In the genomic region with DNA sequence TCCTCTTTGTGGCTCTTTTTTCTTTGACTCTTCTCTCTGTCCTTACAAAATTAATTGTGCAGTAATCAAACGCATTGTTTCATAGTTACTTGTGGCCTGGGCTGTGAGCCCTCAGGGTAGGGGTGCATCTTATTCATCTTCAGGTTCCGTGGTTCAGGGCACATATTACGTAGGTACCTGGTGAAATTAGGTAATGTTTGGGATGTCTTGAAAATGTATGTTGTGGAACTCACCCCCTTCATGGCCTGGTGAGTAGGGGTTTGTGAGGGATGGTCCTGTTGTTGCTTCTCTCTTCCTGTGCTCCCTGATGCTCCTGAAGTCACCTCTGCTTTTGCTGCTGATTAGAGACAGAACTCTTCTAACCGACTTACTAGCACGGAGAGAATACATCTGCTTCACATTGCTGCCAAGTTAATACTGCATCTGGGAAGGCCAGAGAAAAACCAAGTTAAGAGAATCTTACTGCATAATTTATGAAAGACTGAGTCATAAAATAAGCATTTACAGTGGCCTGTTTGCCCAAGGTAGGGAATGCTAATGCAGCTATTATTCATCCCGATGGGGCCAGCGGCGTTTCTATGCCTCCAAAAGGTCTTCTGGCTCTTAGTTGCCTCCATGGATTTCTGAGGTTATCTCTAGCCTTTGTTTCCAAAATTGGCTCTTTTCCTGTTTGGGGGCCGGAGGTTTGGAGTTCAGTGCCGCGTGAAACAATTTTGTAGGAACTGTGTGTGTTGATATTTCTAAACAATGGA, we compare ENCODE assay signal across 10 cellular contexts.
A peak's percentile ranks its signal among the peaks of the same experiment; 100 is the strongest.
DNase-seq lines count a peak whose midpoint lies in the region; ATAC-seq and TF ChIP-seq lines count a peak whose summit lies in the region.
"Had no signal": no experiment of that assay in that cellular context is flagged by ENCODE, and none has a peak within 500 bp of the region (broad histone marks: within the 10 kb centered on the region; RNA-seq: fewer than 3 reads in every experiment).

No MANE protein-coding gene starts in this region.

- H3K4me3 ChIP-seq in AG09309 (ENCODE audit: control insufficient read depth, low read depth, low read length): no peak overlapping the region
- peak overlapping the region; percentile 16 to 30 for H3K4me3 ChIP-seq in muscle layer of duodenum (ENCODE audit: low read depth in 1 of 2, low read length in 2 of 2)

- TF ChIP-seq CTCF in AG09309 (IDR thresholded peaks at IDR 0.05; ENCODE audit: control insufficient read depth, insufficient read depth, low read depth, low read length, missing control alignments): no peak

- peak overlapping the region; percentile 56 for H3K27ac Mint-ChIP-seq in dendritic cell treated with granulocyte-macrophage colony-stimulating factor and Interleukin-4, amounts not matched to agents 40 ng/mL and 50 ng/mL, for 4 days

- H3K27me3 Mint-ChIP-seq in dendritic cell treated with granulocyte-macrophage colony-stimulating factor and Interleukin-4, amounts not matched to agents 40 ng/mL and 50 ng/mL, for 4 days: no peaks in the 10 kb centered on the region
- H3K27me3 Mint-ChIP-seq: activated T-cell treated with anti-CD3 and anti-CD28 coated beads, Interleukin-2, amount 50 U/mL, for 24 hours had no signal

- H3K27me3 ChIP-seq in muscle layer of duodenum (ENCODE audit: low read depth, low read length): no peaks in the 10 kb centered on the region

- peak overlapping the region; percentile 53 for H3K27ac ChIP-seq in muscle layer of duodenum (ENCODE audit: low read length)

- H3K36me3 Mint-ChIP-seq in dendritic cell treated with granulocyte-macrophage colony-stimulating factor and Interleukin-4, amounts not matched to agents 40 ng/mL and 50 ng/mL, for 4 days (ENCODE audit: low read depth): peaks cover 83% of the 10 kb centered on the region

- no peaks in the 10 kb centered on the region for H3K9me3 Mint-ChIP-seq in dendritic cell treated with granulocyte-macrophage colony-stimulating factor and Interleukin-4, amounts not matched to agents 40 ng/mL and 50 ng/mL, for 4 days

- no peaks in the 10 kb centered on the region for H3K9me3 ChIP-seq in muscle layer of duodenum (ENCODE audit: control insufficient read depth in 1 of 2, low read length in 2 of 2)

- no peaks in the 10 kb centered on the region for H3K36me3 ChIP-seq in muscle layer of duodenum (ENCODE audit: control insufficient read depth in 1 of 2, insufficient read depth in 2 of 2, low read length in 2 of 2)

- H3K4me1 Mint-ChIP-seq in dendritic cell treated with granulocyte-macrophage colony-stimulating factor and Interleukin-4, amounts not matched to agents 40 ng/mL and 50 ng/mL, for 4 days (ENCODE audit: low read depth): peaks cover 72% of the 10 kb centered on the region

- H3K4me1 ChIP-seq in muscle layer of duodenum (ENCODE audit: control insufficient read depth in 1 of 2, insufficient read depth in 2 of 2, low read length in 2 of 2): peaks cover 16 to 30% of the 10 kb centered on the region in 2 donors

- no peak overlapping the region for H3K4me3 Mint-ChIP-seq in dendritic cell treated with granulocyte-macrophage colony-stimulating factor and Interleukin-4, amounts not matched to agents 40 ng/mL and 50 ng/mL, for 4 days
- H3K4me3 Mint-ChIP-seq: activated T-cell treated with anti-CD3 and anti-CD28 coated beads, Interleukin-2, amount 50 U/mL, for 24 hours had no signal

- ATAC-seq in GM18511 (IDR thresholded peaks at IDR 0.05; ENCODE audit: unreplicated experiment): no peak
- ATAC-seq in HG02571 (IDR thresholded peaks at IDR 0.05; ENCODE audit: unreplicated experiment): no peak

- DNase-seq in AG09309 (ENCODE audit: low read depth) (peak; percentile 85), HT1080 (ENCODE audit: low read depth) (peak; percentile 79), SIG-M5 treated with dmso at 0.1 percent for 504 hours (lab: John Stamatoyannopoulos, UW; ENCODE audit: unreplicated experiment) (no peak)
- DNase-seq in activated CD8-positive, alpha-beta memory T cell treated with anti-CD3 and anti-CD28 coated beads, Interleukin-2, amount 50 U/mL, for 4 hours: no peak
- DNase-seq: activated T-cell treated with anti-CD3 and anti-CD28 coated beads, Interleukin-2, amount 50 U/mL, for 24 hours; RPMI8226 had no signal

- intact Hi-C loops in dendritic cell treated with granulocyte-macrophage colony-stimulating factor and Interleukin-4, amounts not matched to agents 40 ng/mL and 50 ng/mL, for 4 days (cut with micrococcal nuclease): no loop called here

Comparison
In these comparisons a context has a peak if more than half of its experiments do, and no peak if none do; other contexts are left out.
1. DNase-seq: peak in AG09309 (single experiment) and HT1080 (single experiment); none in SIG-M5 treated with dmso at 0.1 percent for 504 hours (single experiment) and activated CD8-positive, alpha-beta memory T cell treated with anti-CD3 and anti-CD28 coated beads, Interleukin-2, amount 50 U/mL, for 4 hours (single experiment).